9 cellular contexts compared by ENCODE assay signal in genomic region chr11:65571420-65571819, GRCh38. TPM values are rescaled to one million over a fixed set of nuclear protein-coding genes. Genes with fewer than 3 reads are reported as not detected.
A peak's percentile ranks its signal among the peaks of the same experiment; 100 is the strongest.
DNase-seq lines count a peak whose midpoint lies in the region; ATAC-seq, FAIRE-seq and TF ChIP-seq lines count a peak whose summit lies in the region.
"Had no signal": no experiment of that assay in that cellular context is flagged by ENCODE, and none has a peak within 500 bp of the region (broad histone marks: within the 10 kb centered on the region; RNA-seq: fewer than 3 reads in every experiment).

No MANE protein-coding gene starts in this region.

- H3K4me1 ChIP-seq in A549 (peaks cover 48% of the 10 kb centered on the region), HUES48 (ENCODE audit: control insufficient read depth, insufficient read depth, low read length) (peaks cover 24% of the 10 kb centered on the region), breast epithelium (peaks cover 37% of the 10 kb centered on the region in 2 donors), mucosa of rectum (ENCODE audit: control insufficient read depth in 2 of 2, insufficient read depth in 2 of 2, low read length in 2 of 2) (peaks cover 50 to 60% of the 10 kb centered on the region in 2 donors)

- no peak for FAIRE-seq in A549 (lab: Jason Lieb, UNC)

- DNase-seq in A549 (ENCODE audit: low read depth in 1 of 2, low spot score in 1 of 2) (no peak), breast epithelium (ENCODE audit: low spot score in 2 of 2) (no peak), left lobe of liver (ENCODE audit: low spot score) (no peak), islet precursor cell (no peak), NCI-H2029 treated with DMSO at 0.1 percent for 48 hours (lab: John Stamatoyannopoulos, UW) (no peak)

- TF ChIP-seq EP300 in A549 (IDR thresholded peaks at IDR 0.05), result no peak

- intact Hi-C loops in breast epithelium (cut with DNase I; ENCODE audit: low total_unique reads), result no loop called here

- CTCF ChIA-PET in A549 (lab: Yijun Ruan, JAX), result interaction anchor here (0.6 to 16.3 kb wide), 20 partner anchors 10 to 451 kb away, joined by 3 to 393 read pairs (median 6); partner anchors contain the start of genes KCNK7, LTBP3, MAP3K11 and MUS81

- peak overlapping the region; percentile 97 for H3K4me2 ChIP-seq in A549

- peak overlapping the region; percentile 81 for H3K4me3 ChIP-seq in A549
- H3K4me3 ChIP-seq in HUES48 (ENCODE audit: low read depth, low read length), result peak overlapping the region; percentile 84
- peak overlapping the region; percentile 75 to 91 (median 77) for H3K4me3 ChIP-seq in breast epithelium
- H3K4me3 ChIP-seq in mucosa of rectum (ENCODE audit: low read length in 2 of 2), result peak overlapping the region; percentile 90 to 95

- no peak for ATAC-seq in A549
- ATAC-seq in GM18870 (IDR thresholded peaks at IDR 0.05; ENCODE audit: unreplicated experiment), result no peak
- ATAC-seq in left lobe of liver, result no peak
- ATAC-seq: right cardiac atrium had no signal

- H3K27ac ChIP-seq in A549 (peak overlapping the region; percentile 80 to 98; a peak in 4 of 6 replicates), HUES48 (ENCODE audit: low read depth, low read length) (no peak overlapping the region), breast epithelium (peak overlapping the region; percentile 96 to 97), mucosa of rectum (ENCODE audit: low read depth in 2 of 2, low read length in 2 of 2) (peak overlapping the region in 1 of 2 donors; percentile 93)

- H3K9me3 ChIP-seq in A549 (no peaks in the 10 kb centered on the region), HUES48 (ENCODE audit: control insufficient read depth, insufficient read depth, low read length) (no peaks in the 10 kb centered on the region), breast epithelium (no peaks in the 10 kb centered on the region), mucosa of rectum (ENCODE audit: control insufficient read depth in 2 of 2, low read length in 2 of 2) (no peaks in the 10 kb centered on the region)

- TF ChIP-seq POLR2A in A549 (IDR thresholded peaks at IDR 0.05; ENCODE audit: low read length), result no peak
- no peak for TF ChIP-seq POLR2A in breast epithelium (IDR thresholded peaks at IDR 0.05)

- 80% methylated on average over 9 of the region's 9 CpGs for WGBS in A549 (ENCODE audit: missing lambda C conversion rate)

- TF ChIP-seq CTCF in A549 (IDR thresholded peaks at IDR 0.05) (no peak), breast epithelium (IDR thresholded peaks at IDR 0.05) (no peak)

- POLR2A ChIA-PET in A549 (lab: Yijun Ruan, JAX), result interaction anchor here (0.6 to 3.6 kb wide), 5 partner anchors 11 to 92 kb away, joined by 5 to 51 read pairs (median 7); partner anchors contain the start of genes LTBP3 and RELA

- 0 out of 2 replicates have a peak, but pooled peaks cover 2% of the 10 kb centered on the region for H3K36me3 ChIP-seq in HUES48 (ENCODE audit: control insufficient read depth, insufficient read depth, low read length)
- no peaks in the 10 kb centered on the region for H3K36me3 ChIP-seq in breast epithelium
- H3K36me3 ChIP-seq in mucosa of rectum (ENCODE audit: control insufficient read depth in 2 of 2, insufficient read depth in 2 of 2, low read length in 2 of 2), result peaks cover 0 to 3% of the 10 kb centered on the region in 2 donors

- H3K27me3 ChIP-seq in HUES48 (ENCODE audit: control insufficient read depth, insufficient read depth, low read length) (peaks cover 17% of the 10 kb centered on the region), breast epithelium (no peaks in the 10 kb centered on the region), mucosa of rectum (ENCODE audit: control insufficient read depth in 2 of 2, insufficient read depth in 2 of 2, low read length in 2 of 2) (no peaks in the 10 kb centered on the region)

- H3K9ac ChIP-seq in HUES48 (ENCODE audit: low read depth, low read length), result no peak overlapping the region
- peak overlapping the region in 1 of 2 donors; percentile 83 for H3K9ac ChIP-seq in mucosa of rectum (ENCODE audit: low read depth in 1 of 2, low read length in 2 of 2)

- TF ChIP-seq RAD21 in A549 (conservative IDR thresholded peaks at IDR 0.05 in 1 of 2, IDR thresholded peaks at IDR 0.05 in 1 of 2), result no peak

TF ChIP-seq in A549, 52 proteins besides CTCF, POLR2A, EP300 and RAD21:
- no peak for TF ChIP-seq ESRRA (IDR thresholded peaks at IDR 0.05; ENCODE audit: borderline replicate concordance, low read length)
- no peak for TF ChIP-seq ELK1 (IDR thresholded peaks at IDR 0.05; ENCODE audit: low read depth, low read length)
- TF ChIP-seq CEBPB (IDR thresholded peaks at IDR 0.05), result no peak
- TF ChIP-seq, protein P1, sequence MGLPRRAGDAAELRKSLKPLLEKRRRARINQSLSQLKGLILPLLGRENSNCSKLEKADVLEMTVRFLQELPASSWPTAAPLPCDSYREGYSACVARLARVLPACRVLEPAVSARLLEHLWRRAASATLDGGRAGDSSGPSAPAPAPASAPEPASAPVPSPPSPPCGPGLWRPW (IDR thresholded peaks at IDR 0.05), result no peak
- no peak for TF ChIP-seq KDM5A (IDR thresholded peaks at IDR 0.05)
- TF ChIP-seq HEYL (CRISPR knock-in tag; IDR thresholded peaks at IDR 0.05), result no peak
- TF ChIP-seq RCOR1 (IDR thresholded peaks at IDR 0.05; ENCODE audit: low read depth, low read length), result no peak
- no peak for TF ChIP-seq TP53 (CRISPR knock-in tag; IDR thresholded peaks at IDR 0.05)

RNA-seq across cellular contexts. Expression of gene FAM89B, which starts 0.9 kb away (rescaled TPM):
- polyA plus RNA-seq in A549 (2011; rRNA removed) (13.5 and 16.9 TPM in 2 replicates), A549 (2017; fragmentation: RNase III; extraction: RNeasy Plus Mini Kit Qiagen cat#74134 plus additional on column Dnase treatment) (18.6 to 23.9 TPM (median 23.1 TPM) in 3 replicates)
- polyA plus RNA-seq in A549 (2012; cell fraction: cytosol; rRNA removed), result 35.2 and 57.6 TPM in 2 replicates
- 51.4 and 59.1 TPM in 2 replicates for polyA plus RNA-seq in A549 (2012; cell fraction: nucleus; rRNA removed)
- 8.3 and 16.3 TPM in 2 replicates for polyA minus RNA-seq in A549 (2011; rRNA and poly(A)+ RNA removed)
- total RNA-seq in breast epithelium (10 to 100 TPM; 37.4 to 51.4 (median 40.8) TPM), left lobe of liver (19.0 TPM)

RNA-seq across cellular contexts. Expression of gene ZNRD2, which starts 1.1 kb away (rescaled TPM):
- polyA plus RNA-seq in A549 (2011; rRNA removed) (28.2 and 32.3 TPM in 2 replicates), A549 (2017; fragmentation: RNase III; extraction: RNeasy Plus Mini Kit Qiagen cat#74134 plus additional on column Dnase treatment) (66.1 to 68.2 TPM (median 68.1 TPM) in 3 replicates)
- polyA plus RNA-seq in A549 (2012; cell fraction: cytosol; rRNA removed), result 114 and 117 TPM in 2 replicates
- polyA plus RNA-seq in A549 (2012; cell fraction: nucleus; rRNA removed), result 107 and 125 TPM in 2 replicates
- polyA minus RNA-seq in A549 (2011; rRNA and poly(A)+ RNA removed), result 8.1 and 14.2 TPM in 2 replicates
- total RNA-seq in breast epithelium (10 to 100 TPM; 48.9 to 60.0 (median 59.4) TPM), left lobe of liver (17.0 TPM)

RNA-seq across cellular contexts. Expression of gene EHBP1L1, which starts 4.4 kb away (rescaled TPM):
- polyA plus RNA-seq in A549 (2011; rRNA removed), result 11.6 and 13.8 TPM in 2 replicates
- polyA plus RNA-seq in A549 (2012; cell fraction: cytosol; rRNA removed), result 44.5 and 66.2 TPM in 2 replicates
- 112 and 167 TPM in 2 replicates for polyA plus RNA-seq in A549 (2012; cell fraction: nucleus; rRNA removed)
- 39.8 to 46.0 TPM (median 43.8 TPM) in 3 replicates for polyA plus RNA-seq in A549 (2017; fragmentation: RNase III; extraction: RNeasy Plus Mini Kit Qiagen cat#74134 plus additional on column Dnase treatment)
- 12.3 and 18.7 TPM in 2 replicates for polyA minus RNA-seq in A549 (2011; rRNA and poly(A)+ RNA removed)
- 10 to 100 TPM; 28.0 to 68.8 (median 33.4) TPM for total RNA-seq in breast epithelium
- total RNA-seq in left lobe of liver, result 13.5 TPM

RNA-seq across cellular contexts. Expression of gene LTBP3, which starts 13.3 kb away (rescaled TPM):
- 28.6 and 39.9 TPM in 2 replicates for polyA plus RNA-seq in A549 (2011; rRNA removed)
- 130 and 136 TPM in 2 replicates for polyA plus RNA-seq in A549 (2012; cell fraction: cytosol; rRNA removed)
- 715 and 951 TPM in 2 replicates for polyA plus RNA-seq in A549 (2012; cell fraction: nucleus; rRNA removed)
- 107 to 134 TPM (median 123 TPM) in 3 replicates for polyA plus RNA-seq in A549 (2017; fragmentation: RNase III; extraction: RNeasy Plus Mini Kit Qiagen cat#74134 plus additional on column Dnase treatment)
- polyA minus RNA-seq in A549 (2011; rRNA and poly(A)+ RNA removed), result 25.4 and 44.5 TPM in 2 replicates
- 10 to 100 TPM; 63.0 to 98.9 (median 95.7) TPM for total RNA-seq in breast epithelium
- 42.3 TPM for total RNA-seq in left lobe of liver

RNA-seq across cellular contexts. Expression of gene KCNK7, which starts 24.2 kb away (rescaled TPM):
- polyA plus RNA-seq in A549 (2011; rRNA removed) (0.11 and 0.13 TPM in 2 replicates), A549 (2017; fragmentation: RNase III; extraction: RNeasy Plus Mini Kit Qiagen cat#74134 plus additional on column Dnase treatment) (0.49 to 0.50 TPM (median 0.50 TPM) in 3 replicates)
- polyA plus RNA-seq in A549 (2012; cell fraction: cytosol; rRNA removed), result 0.61 and 0.74 TPM in 2 replicates
- 2.0 and 2.8 TPM in 2 replicates for polyA plus RNA-seq in A549 (2012; cell fraction: nucleus; rRNA removed)
- polyA minus RNA-seq in A549 (2011; rRNA and poly(A)+ RNA removed), result 0.17 TPM in 1 of 2 replicates, not detected in the other
- total RNA-seq in breast epithelium (1 to 10 TPM in 1 of 3 donors, under 1 TPM in 2; 0.33 to 2.2 (median 0.80) TPM), left lobe of liver (not detected)
